In genomic region chr5:7207979-7208378, GRCh38 we compare ENCODE assay signal across 27 cellular contexts.
"Had no signal": no experiment of that assay in that cellular context is flagged by ENCODE, and none has a peak within 500 bp of the region (broad histone marks: within the 10 kb centered on the region; RNA-seq: fewer than 3 reads in every experiment).

No MANE protein-coding gene starts in this region.

- H3K27ac Mint-ChIP-seq: activated naive CD4-positive, alpha-beta T cell treated with anti-CD3 and anti-CD28 coated beads, Interleukin-2, amount 50 U/mL, for 72 hours; activated T-cell treated with anti-CD3 and anti-CD28 coated beads, Interleukin-2, amount 50 U/mL, for 72 hours; stimulated activated naive B cell treated with anti-CD40 and anti-IgM and Interleukin-4, amounts not matched to agents 10 μg/mL and 1 μg/mL and 100 μg/mL, for 72 hours; T-helper 2 cell treated with Interferon-gamma antibody and Interleukin-4, amounts not matched to agents 5 μg/mL and 100 μg/mL, for 36 hours had no signal

- H3K27me3 Mint-ChIP-seq: stimulated activated naive B cell treated with anti-CD40 and anti-IgM and Interleukin-4, amounts not matched to agents 10 μg/mL and 1 μg/mL and 100 μg/mL, for 72 hours had no signal

- H3K27ac ChIP-seq: cardiac muscle cell, epithelial cell of prostate, esophagus squamous epithelium, left lung, right atrium auricular region had no signal

- H3K36me3 ChIP-seq: cardiac muscle cell, colonic mucosa, esophagus squamous epithelium, left lung, right atrium auricular region, transverse colon had no signal

- H3K4me1 Mint-ChIP-seq: neural crest cell; stimulated activated naive B cell treated with anti-CD40 and anti-IgM and Interleukin-4, amounts not matched to agents 10 μg/mL and 1 μg/mL and 100 μg/mL, for 72 hours had no signal

- H3K9me3 ChIP-seq: colonic mucosa, esophagus squamous epithelium, right atrium auricular region, transverse colon had no signal

- ATAC-seq: activated naive CD4-positive, alpha-beta T cell treated with anti-CD3 and anti-CD28 coated beads, Interleukin-2, amount 50 U/mL, for 72 hours; activated T-cell treated with anti-CD3 and anti-CD28 coated beads, Interleukin-2, amount 50 U/mL, for 72 hours; left lung; stimulated activated naive B cell treated with anti-CD40 and anti-IgM and Interleukin-4, amounts not matched to agents 10 μg/mL and 1 μg/mL and 100 μg/mL, for 72 hours had no signal

- DNase-seq: activated CD4-positive, alpha-beta T cell treated with anti-CD3 and anti-CD28 coated beads for 4 hours; activated CD4-positive, alpha-beta T cell treated with anti-CD3 and anti-CD28 coated beads, Interleukin-2, amount 50 U/mL, for 4 hours; activated naive CD4-positive, alpha-beta T cell; activated T-cell treated with anti-CD3 and anti-CD28 coated beads for 4 hours; activated T-cell treated with anti-CD3 and anti-CD28 coated beads, Interleukin-2, amount 50 U/mL, for 72 hours; cerebellar nuclear complex; colonic mucosa; effector CD8-positive, alpha-beta T cell; esophagus squamous epithelium; foreskin melanocyte; left lung; mesendoderm; occipital lobe; stimulated activated CD4-positive, alpha-beta T cell treated with anti-CD3 and anti-CD28 coated beads, Interleukin-1b, Interleukin-23, amount 100 ng/mL, for 48 hours; stimulated activated CD4-positive, alpha-beta T cell treated with anti-CD3 and anti-CD28 coated beads, Interleukin-4, amount 100 ng/mL, for 4 hours; stimulated activated CD8-positive, alpha-beta memory T cell treated with anti-CD3 and anti-CD28 coated beads, Interleukin-4, amount 100 ng/mL, for 48 hours; stimulated activated naive B cell treated with anti-CD40 and anti-IgM and Interleukin-4, amounts not matched to agents 10 μg/mL and 1 μg/mL and 100 μg/mL, for 72 hours; T-helper 1 cell; transverse colon had no signal

- H3K36me3 Mint-ChIP-seq: stimulated activated naive B cell treated with anti-CD40 and anti-IgM and Interleukin-4, amounts not matched to agents 10 μg/mL and 1 μg/mL and 100 μg/mL, for 72 hours had no signal

- H3K27me3 ChIP-seq: cardiac muscle cell, colonic mucosa, esophagus squamous epithelium, left lung, right atrium auricular region, transverse colon had no signal

- H3K4me3 Mint-ChIP-seq: activated T-cell treated with anti-CD3 and anti-CD28 coated beads, Interleukin-2, amount 50 U/mL, for 72 hours; neural crest cell; stimulated activated naive B cell treated with anti-CD40 and anti-IgM and Interleukin-4, amounts not matched to agents 10 μg/mL and 1 μg/mL and 100 μg/mL, for 72 hours; T-helper 2 cell treated with Interferon-gamma antibody and Interleukin-4, amounts not matched to agents 5 μg/mL and 100 μg/mL, for 36 hours had no signal

- H3K4me3 ChIP-seq: cardiac muscle cell, colonic mucosa, esophagus squamous epithelium, left lung, lung, right atrium auricular region, smooth muscle cell, transverse colon had no signal

- H3K4me1 ChIP-seq: esophagus squamous epithelium, left lung, right atrium auricular region had no signal
